In genomic region chr13:43433691-43434121, GRCh38 we compare ENCODE assay signal across 17 cellular contexts.
"Had no signal": no experiment of that assay in that cellular context is flagged by ENCODE, and none has a peak within 500 bp of the region (broad histone marks: within the 10 kb centered on the region; RNA-seq: fewer than 3 reads in every experiment).

No MANE protein-coding gene starts in this region.

- H3K9ac ChIP-seq: neural progenitor cell had no signal

- H3K4me1 ChIP-seq: body of pancreas, left lung, thyroid gland had no signal

- H3K27me3 ChIP-seq: body of pancreas, left lung, neural progenitor cell, ovary, thyroid gland had no signal

- ATAC-seq: activated CD8-positive, alpha-beta memory T cell treated with anti-CD3 and anti-CD28 coated beads, Interleukin-2, amount 10 ng/mL, durations not matched to agents 7 days and 5 days; body of pancreas; left lung; T-helper 17 cell had no signal

- H3K27ac ChIP-seq: body of pancreas, left lung, neural progenitor cell, ovary, skin epidermis, thyroid gland had no signal

- DNase-seq: activated B cell treated with CpG ODN at 0.5 μM for 24 hours; activated CD4-positive, alpha-beta T cell treated with anti-CD3 and anti-CD28 coated beads, Interleukin-2, amount 50 U/mL, for 1 hour; activated CD8-positive, alpha-beta memory T cell treated with anti-CD3 and anti-CD28 coated beads, Interleukin-2, amount 10 ng/mL, durations not matched to agents 7 days and 5 days; activated effector memory CD4-positive, alpha-beta T cell treated with Interleukin-2 at 50 U/mL for 16 hours; activated T-cell treated with anti-CD3 and anti-CD28 coated beads, Interleukin-2, amount 50 U/mL, for 24 hours; amniotic stem cell; body of pancreas; cerebellar nuclear complex; endodermal cell; erythroblast; left lung; ovary; T-helper 17 cell; thyroid gland had no signal

- H3K9me3 Mint-ChIP-seq: activated B cell treated with CpG ODN at 0.5 μM for 24 hours; activated naive CD4-positive, alpha-beta T cell treated with anti-CD3 and anti-CD28 coated beads, Interleukin-2, amount 50 U/mL, for 24 hours; activated T-cell treated with anti-CD3 and anti-CD28 coated beads, Interleukin-2, amount 50 U/mL, for 24 hours; endodermal cell; neural progenitor cell had no signal

- H3K4me1 Mint-ChIP-seq: activated B cell treated with CpG ODN at 0.5 μM for 24 hours; activated CD8-positive, alpha-beta memory T cell treated with anti-CD3 and anti-CD28 coated beads, Interleukin-2, amount 10 ng/mL, durations not matched to agents 7 days and 5 days; activated naive CD4-positive, alpha-beta T cell treated with anti-CD3 and anti-CD28 coated beads, Interleukin-2, amount 50 U/mL, for 24 hours; T-helper 17 cell had no signal

- H3K4me2 ChIP-seq: neural progenitor cell had no signal

- H3K4me3 Mint-ChIP-seq: activated B cell treated with CpG ODN at 0.5 μM for 24 hours; activated CD8-positive, alpha-beta memory T cell treated with anti-CD3 and anti-CD28 coated beads, Interleukin-2, amount 10 ng/mL, durations not matched to agents 7 days and 5 days; activated naive CD4-positive, alpha-beta T cell treated with anti-CD3 and anti-CD28 coated beads, Interleukin-2, amount 50 U/mL, for 24 hours; activated T-cell treated with anti-CD3 and anti-CD28 coated beads, Interleukin-2, amount 50 U/mL, for 24 hours; endodermal cell; neural progenitor cell; T-helper 17 cell had no signal

- H3K36me3 Mint-ChIP-seq: activated CD8-positive, alpha-beta memory T cell treated with anti-CD3 and anti-CD28 coated beads, Interleukin-2, amount 10 ng/mL, durations not matched to agents 7 days and 5 days; activated naive CD4-positive, alpha-beta T cell treated with anti-CD3 and anti-CD28 coated beads, Interleukin-2, amount 50 U/mL, for 24 hours; neural progenitor cell had no signal

- H3K36me3 ChIP-seq: left lung, neural progenitor cell, ovary, thyroid gland had no signal

- H3K27ac Mint-ChIP-seq: activated B cell treated with CpG ODN at 0.5 μM for 24 hours; activated CD8-positive, alpha-beta memory T cell treated with anti-CD3 and anti-CD28 coated beads, Interleukin-2, amount 10 ng/mL, durations not matched to agents 7 days and 5 days; activated naive CD4-positive, alpha-beta T cell treated with anti-CD3 and anti-CD28 coated beads, Interleukin-2, amount 50 U/mL, for 24 hours; activated T-cell treated with anti-CD3 and anti-CD28 coated beads, Interleukin-2, amount 50 U/mL, for 24 hours; endodermal cell; neural progenitor cell; T-helper 17 cell had no signal

- H3K4me3 ChIP-seq: body of pancreas, left lung, neural progenitor cell, ovary, skin epidermis, thyroid gland had no signal

- H2AFZ ChIP-seq: neural progenitor cell had no signal

- H3K9me3 ChIP-seq: body of pancreas, left lung, ovary, thyroid gland had no signal
